ENCODE assay signal across 19 cellular contexts in the genomic region with DNA sequence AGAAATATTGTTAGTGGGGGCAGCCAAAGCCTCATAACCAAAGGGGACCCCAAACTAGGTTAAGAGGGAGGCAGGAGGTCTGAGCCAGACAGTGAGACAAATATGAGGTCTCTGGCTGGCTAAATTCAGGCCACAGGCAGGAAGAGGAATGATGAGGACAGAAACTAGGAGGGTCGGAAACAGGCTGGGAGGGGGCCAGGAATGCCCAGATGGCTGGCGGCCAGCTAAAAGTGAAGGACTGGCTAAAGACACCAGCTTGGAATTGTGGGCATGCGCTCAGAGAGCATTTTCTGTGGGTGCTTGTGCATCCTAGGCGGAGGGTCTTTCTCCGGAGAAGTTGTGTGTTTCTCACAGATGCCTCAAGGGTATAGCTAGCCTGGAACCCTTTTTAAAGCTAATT.
"Had no signal": no experiment of that assay in that cellular context is flagged by ENCODE, and none has a peak within 500 bp of the region (broad histone marks: within the 10 kb centered on the region; RNA-seq: fewer than 3 reads in every experiment).

No MANE protein-coding gene starts in this region.

- DNase-seq: effector memory CD4-positive, alpha-beta T cell; foreskin fibroblast; left colon; left ventricle myocardium superior; posterior cingulate gyrus; stimulated activated CD4-positive, alpha-beta T cell treated with anti-CD3 and anti-CD28 coated beads, Interleukin-12 subunit alpha, Interleukin-12 subunit beta, amount 100 ng/mL, for 4 hours; stimulated activated naive CD4-positive, alpha-beta T cell; tibial artery; uterus had no signal

- H3K4me1 Mint-ChIP-seq: central memory CD8-positive, alpha-beta T cell had no signal

- H3K27me3 ChIP-seq: esophagus muscularis mucosa, hepatocyte, neutrophil, tibial artery, upper lobe of left lung, uterus had no signal

- H3K27ac ChIP-seq: esophagus muscularis mucosa, hepatocyte, neutrophil, tibial artery, upper lobe of left lung, uterus had no signal

- H3K4me3 Mint-ChIP-seq: central memory CD8-positive, alpha-beta T cell had no signal

- H3K4me3 ChIP-seq: esophagus muscularis mucosa, hepatocyte, lung, mucosa of descending colon, skin epidermis, tibial artery, upper lobe of left lung, uterus had no signal

- H3K4me1 ChIP-seq: uterus had no signal

- H3K36me3 ChIP-seq: esophagus muscularis mucosa, neutrophil, tibial artery, upper lobe of left lung, uterus had no signal

- H3K9me3 Mint-ChIP-seq: central memory CD8-positive, alpha-beta T cell had no signal

- H3K27me3 Mint-ChIP-seq: central memory CD8-positive, alpha-beta T cell had no signal

- ATAC-seq: left ventricle myocardium superior, sciatic nerve had no signal

- FAIRE-seq: endometrium had no signal

- H3K9me3 ChIP-seq: mucosa of descending colon, neutrophil, tibial artery, upper lobe of left lung, uterus had no signal
